In the genomic region with DNA sequence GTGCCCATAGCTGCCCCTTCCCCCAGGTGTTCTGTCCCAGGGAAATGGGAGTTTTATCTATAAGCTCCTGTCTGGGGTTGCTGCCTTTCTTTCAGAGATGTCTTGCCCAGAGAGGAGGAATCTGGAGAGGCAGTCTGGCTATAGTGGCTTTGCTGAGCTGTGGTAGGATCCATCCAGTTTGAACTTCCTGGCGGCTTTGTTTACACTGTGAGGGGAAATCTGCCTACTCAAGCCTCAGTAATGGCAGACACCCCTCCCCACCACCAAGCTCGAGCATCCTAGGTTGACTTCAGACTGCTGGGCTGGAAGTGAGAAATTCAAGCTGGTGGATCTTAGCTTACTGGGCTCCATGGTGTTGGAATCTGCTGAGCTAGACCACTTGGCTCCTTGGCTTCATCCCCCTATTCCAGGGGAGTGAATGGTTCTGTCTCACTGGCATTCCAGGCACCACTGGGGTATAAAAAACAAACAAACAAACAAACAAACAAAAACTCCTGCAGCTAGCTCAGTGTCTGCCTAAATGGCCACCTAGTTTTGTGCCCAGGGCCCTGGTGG, we compare ENCODE assay signal across 20 cellular contexts.
"Had no signal": no experiment of that assay in that cellular context is flagged by ENCODE, and none has a peak within 500 bp of the region (broad histone marks: within the 10 kb centered on the region; RNA-seq: fewer than 3 reads in every experiment).

No MANE protein-coding gene starts in this region.

- H3K9ac ChIP-seq: KMS-11 had no signal

- H3K27ac ChIP-seq: KMS-11, RWPE1, SJCRH30 had no signal

- H3K4me1 ChIP-seq: SJCRH30 had no signal

- H3K4me2 ChIP-seq: KMS-11 had no signal

- H3K36me3 ChIP-seq: SJCRH30 had no signal

- H3K27me3 ChIP-seq: SJCRH30 had no signal

- DNase-seq: Kasumi-1, MM.1S, NCI-H1092 treated with DMSO at 0.1 percent for 48 hours, NCI-H1436, NCI-H187, NCI-H2029, NCI-H2081 treated with DMSO at 0.1 percent for 48 hours, NCI-H2171, NCI-H226, NCI-H446, NCI-H510A, NCI-H524 treated with DMSO at 0.1 percent for 48 hours, NCI-H69, NCI-H774, SHP77, SJCRH30 had no signal

- ATAC-seq: Panc1, SK-N-SH treated with all-trans-retinoic acid at 6 μM for 48 hours had no signal

- H3K9me3 ChIP-seq: SJCRH30 had no signal

- H3K4me3 ChIP-seq: SJCRH30 had no signal
